ENCODE assay signal across 25 cellular contexts in the genomic region with DNA sequence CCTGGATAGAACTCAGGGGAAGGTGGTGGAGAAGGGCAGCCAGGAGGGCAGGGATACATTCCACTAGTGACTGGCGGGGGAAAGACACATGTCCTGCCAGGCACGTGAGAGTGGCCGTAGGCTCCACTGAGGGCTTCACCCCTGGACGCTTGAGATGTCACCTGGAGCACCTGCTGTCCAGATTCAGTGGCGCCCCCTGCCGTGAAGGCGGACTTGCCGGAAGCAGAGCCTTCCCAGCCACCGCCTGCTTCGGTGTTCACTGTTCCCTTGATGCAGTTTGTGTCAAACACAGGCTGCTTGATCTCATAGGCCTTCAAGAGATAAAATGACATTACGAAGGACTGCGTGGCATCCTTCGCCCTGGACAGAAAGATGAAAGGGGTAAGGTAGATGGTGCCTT.
"Had no signal": no experiment of that assay in that cellular context is flagged by ENCODE, and none has a peak within 500 bp of the region (broad histone marks: within the 10 kb centered on the region; RNA-seq: fewer than 3 reads in every experiment).

No MANE protein-coding gene starts in this region.

- H3K4me3 ChIP-seq: ascending aorta, body of pancreas had no signal

- H3K27ac Mint-ChIP-seq: activated B cell treated with CpG ODN at 0.5 μM for 24 hours; activated CD4-positive, alpha-beta T cell treated with anti-CD3 and anti-CD28 coated beads, Interleukin-2, amount 10 ng/mL, durations not matched to agents 24 days and 14 days; activated CD8-positive, alpha-beta memory T cell treated with anti-CD3 and anti-CD28 coated beads, Interleukin-2, amount 10 ng/mL, durations not matched to agents 7 days and 5 days; activated naive CD4-positive, alpha-beta T cell treated with anti-CD3 and anti-CD28 coated beads, Interleukin-2, amount 50 U/mL, for 72 hours; activated naive CD8-positive, alpha-beta T cell treated with anti-CD3 and anti-CD28 coated beads, Interleukin-2, amount 50 U/mL, for 24 hours; T-helper 17 cell had no signal

- H3K9me3 Mint-ChIP-seq: activated CD4-positive, alpha-beta T cell treated with anti-CD3 and anti-CD28 coated beads, Interleukin-2, amount 10 ng/mL, durations not matched to agents 24 days and 14 days had no signal

- H3K4me1 Mint-ChIP-seq: activated B cell treated with CpG ODN at 0.5 μM for 24 hours; activated CD4-positive, alpha-beta T cell treated with anti-CD3 and anti-CD28 coated beads, Interleukin-2, amount 10 ng/mL, durations not matched to agents 24 days and 14 days; activated CD8-positive, alpha-beta memory T cell treated with anti-CD3 and anti-CD28 coated beads, Interleukin-2, amount 10 ng/mL, durations not matched to agents 7 days and 5 days; activated naive CD8-positive, alpha-beta T cell treated with anti-CD3 and anti-CD28 coated beads, Interleukin-2, amount 50 U/mL, for 24 hours; T-helper 17 cell had no signal

- H3K36me3 ChIP-seq: ascending aorta had no signal

- H3K27ac ChIP-seq: ascending aorta, body of pancreas had no signal

- H3K36me3 Mint-ChIP-seq: activated CD8-positive, alpha-beta memory T cell treated with anti-CD3 and anti-CD28 coated beads, Interleukin-2, amount 10 ng/mL, durations not matched to agents 7 days and 5 days; activated naive CD4-positive, alpha-beta T cell treated with anti-CD3 and anti-CD28 coated beads, Interleukin-2, amount 50 U/mL, for 72 hours had no signal

- H3K27me3 ChIP-seq: ascending aorta, body of pancreas had no signal

- DNase-seq: activated B cell treated with CpG ODN at 0.5 μM for 24 hours; activated CD4-positive, alpha-beta T cell treated with anti-CD3 and anti-CD28 coated beads for 1 hour; activated CD4-positive, alpha-beta T cell treated with anti-CD3 and anti-CD28 coated beads, Interleukin-2, amount 10 ng/mL, durations not matched to agents 24 days and 14 days; activated CD4-positive, alpha-beta T cell treated with anti-CD3 and anti-CD28 coated beads, Interleukin-2, amount 50 U/mL, for 48 hours; activated CD8-positive, alpha-beta memory T cell treated with anti-CD3 and anti-CD28 coated beads, Interleukin-2, amount 10 ng/mL, durations not matched to agents 7 days and 5 days; activated effector memory CD4-positive, alpha-beta T cell treated with anti-CD3 and anti-CD28 coated beads, Interleukin-2, amount 50 U/mL, for 16 hours; activated naive CD4-positive, alpha-beta T cell treated with Interleukin-2 at 50 U/mL for 16 hours; activated naive CD8-positive, alpha-beta T cell treated with anti-CD3 and anti-CD28 coated beads, Interleukin-2, amount 50 U/mL, for 24 hours; activated T-cell treated with anti-CD3 and anti-CD28 coated beads, Interleukin-2, amount 50 U/mL, for 4 hours; amniotic stem cell; central memory CD4-positive, alpha-beta T cell; MM.1S; NCI-H1105 treated with DMSO at 0.1 percent for 48 hours; NCI-H1436 treated with DMSO at 0.1 percent for 48 hours; NCI-H187; NCI-H2081 treated with DMSO at 0.1 percent for 48 hours; NCI-H446; NCI-H524; SIG-M5; T-helper 17 cell; T-helper 9 cell had no signal

- FAIRE-seq: bronchial epithelial cell had no signal

- ATAC-seq: activated CD8-positive, alpha-beta memory T cell treated with anti-CD3 and anti-CD28 coated beads, Interleukin-2, amount 10 ng/mL, durations not matched to agents 7 days and 5 days; activated naive CD4-positive, alpha-beta T cell treated with anti-CD3 and anti-CD28 coated beads, Interleukin-2, amount 50 U/mL, for 72 hours; activated naive CD8-positive, alpha-beta T cell treated with anti-CD3 and anti-CD28 coated beads, Interleukin-2, amount 50 U/mL, for 24 hours; activated T-cell treated with anti-CD3 and anti-CD28 coated beads, Interleukin-2, amount 50 U/mL, for 4 hours; body of pancreas; T-helper 17 cell had no signal

- H3K27me3 Mint-ChIP-seq: activated CD4-positive, alpha-beta T cell treated with anti-CD3 and anti-CD28 coated beads, Interleukin-2, amount 10 ng/mL, durations not matched to agents 24 days and 14 days; activated CD8-positive, alpha-beta memory T cell treated with anti-CD3 and anti-CD28 coated beads, Interleukin-2, amount 10 ng/mL, durations not matched to agents 7 days and 5 days had no signal

- H3K9me3 ChIP-seq: ascending aorta, body of pancreas had no signal

- H3K4me1 ChIP-seq: ascending aorta, body of pancreas had no signal

- H3K4me3 Mint-ChIP-seq: activated B cell treated with CpG ODN at 0.5 μM for 24 hours; activated CD4-positive, alpha-beta T cell treated with anti-CD3 and anti-CD28 coated beads, Interleukin-2, amount 10 ng/mL, durations not matched to agents 24 days and 14 days; activated CD8-positive, alpha-beta memory T cell treated with anti-CD3 and anti-CD28 coated beads, Interleukin-2, amount 10 ng/mL, durations not matched to agents 7 days and 5 days; activated naive CD8-positive, alpha-beta T cell treated with anti-CD3 and anti-CD28 coated beads, Interleukin-2, amount 50 U/mL, for 24 hours; activated T-cell treated with anti-CD3 and anti-CD28 coated beads, Interleukin-2, amount 50 U/mL, for 4 hours; T-helper 17 cell had no signal
